In genomic region chr4:7247946-7248345, GRCh38 we compare ENCODE assay signal across 8 cellular contexts. TPM values are rescaled to one million over a fixed set of nuclear protein-coding genes. Genes with fewer than 3 reads are reported as not detected.
"Had no signal": no experiment of that assay in that cellular context is flagged by ENCODE, and none has a peak within 500 bp of the region (broad histone marks: within the 10 kb centered on the region; RNA-seq: fewer than 3 reads in every experiment).

No MANE protein-coding gene starts in this region.

- H3K4me3 ChIP-seq: GM23248, HAP-1 had no signal

- H2AFZ ChIP-seq: GM23248 had no signal

- H3K9ac ChIP-seq: GM23248 had no signal

- H3K27ac ChIP-seq: GM23248, HL-60 had no signal

- H3K36me3 ChIP-seq: HAP-1 had no signal

- H3K4me1 ChIP-seq: HAP-1 had no signal

- DNase-seq: GM23248, H7, HFFc6, KBM-7 had no signal

- H3K9me3 ChIP-seq: HAP-1 had no signal

- FAIRE-seq: HepG2 had no signal

RNA-seq across cellular contexts. Expression of gene SORCS2, which starts 55.6 kb away (rescaled TPM):
- polyA plus RNA-seq: IgD-negative memory B cell had no signal
